In genomic region chr2:200353873-200354272, GRCh38 we compare ENCODE assay signal across 1 cellular context.
TF ChIP-seq lines count a peak whose summit lies in the region.

No MANE protein-coding gene starts in this region.

TF ChIP-seq in WTC11, 78 proteins besides CTCF, POLR2A, EP300 and RAD21 (continued from another document):
- TF ChIP-seq FOXP4 (CRISPR knock-in tag; IDR thresholded peaks at IDR 0.05) (no peak), CDX4 (CRISPR knock-in tag; IDR thresholded peaks at IDR 0.05; ENCODE audit: borderline replicate concordance) (no peak), ZNF121 (CRISPR knock-in tag; IDR thresholded peaks at IDR 0.05) (no peak), SMAD4 (CRISPR knock-in tag; IDR thresholded peaks at IDR 0.05) (no peak), ZNF512 (CRISPR knock-in tag; IDR thresholded peaks at IDR 0.05; ENCODE audit: borderline replicate concordance) (no peak)
TF ChIP-seq in WTC11: peak in this region for 0.
